17 cellular contexts compared by ENCODE assay signal in genomic region chr2:217948897-217949296, GRCh38. TPM values are rescaled to one million over a fixed set of nuclear protein-coding genes. Genes with fewer than 3 reads are reported as not detected.
A peak's percentile ranks its signal among the peaks of the same experiment; 100 is the strongest.
DNase-seq lines count a peak whose midpoint lies in the region; ATAC-seq and TF ChIP-seq lines count a peak whose summit lies in the region.
"Had no signal": no experiment of that assay in that cellular context is flagged by ENCODE, and none has a peak within 500 bp of the region (broad histone marks: within the 10 kb centered on the region; RNA-seq: fewer than 3 reads in every experiment).

No MANE protein-coding gene starts in this region.

- H3K4me3 Mint-ChIP-seq in activated naive CD8-positive, alpha-beta T cell treated with anti-CD3 and anti-CD28 coated beads, Interleukin-2, amount 10 ng/mL, durations not matched to agents 7 days and 5 days: no peak overlapping the region
- no peak overlapping the region for H3K4me3 Mint-ChIP-seq in activated naive CD8-positive, alpha-beta T cell treated with anti-CD3 and anti-CD28 coated beads for 36 hours
- H3K4me3 Mint-ChIP-seq: CD8-positive, alpha-beta memory T cell had no signal

- intact Hi-C loops in sigmoid colon (cut with DNase I): no loop called here
- intact Hi-C loops in upper lobe of right lung (cut with DNase I): no loop called here

- DNase-seq in activated naive CD8-positive, alpha-beta T cell treated with anti-CD3 and anti-CD28 coated beads, Interleukin-2, amount 10 ng/mL, durations not matched to agents 7 days and 5 days: no peak
- DNase-seq in activated naive CD8-positive, alpha-beta T cell treated with anti-CD3 and anti-CD28 coated beads for 36 hours: no peak
- DNase-seq in mesenteric fat pad (ENCODE audit: low spot score) (peak; percentile 59), sigmoid colon (peak; percentile 57), upper lobe of right lung (peak; percentile 43)
- no peak for DNase-seq in activated CD4-positive, alpha-beta T cell treated with anti-CD3 and anti-CD28 coated beads for 48 hours
- DNase-seq: CD8-positive, alpha-beta memory T cell; DND-41; NCI-H1417; NCI-H187 treated with DMSO at 0.1 percent for 48 hours; NCI-H446; RPMI8226 had no signal

- H3K4me3 ChIP-seq in sigmoid colon (no peak overlapping the region), upper lobe of right lung (no peak overlapping the region)
- H3K4me3 ChIP-seq: BLaER1 treated with 17β-estradiol and CSF1 and Interleukin-3, amounts not matched to agents 10 nM and 100 nM; HAP-1; K562 had no signal

- peaks cover 0 to 99% (median 99%) of the 10 kb centered on the region in 4 donors for H3K4me1 ChIP-seq in sigmoid colon
- H3K4me1 ChIP-seq in upper lobe of right lung: peaks cover 44% of the 10 kb centered on the region
- H3K4me1 ChIP-seq: HAP-1 had no signal

- H3K9me3 Mint-ChIP-seq in activated naive CD8-positive, alpha-beta T cell treated with anti-CD3 and anti-CD28 coated beads, Interleukin-2, amount 10 ng/mL, durations not matched to agents 7 days and 5 days: no peaks in the 10 kb centered on the region
- H3K9me3 Mint-ChIP-seq in activated naive CD8-positive, alpha-beta T cell treated with anti-CD3 and anti-CD28 coated beads for 36 hours: no peaks in the 10 kb centered on the region
- H3K9me3 Mint-ChIP-seq: CD8-positive, alpha-beta memory T cell had no signal

- peaks cover 22% of the 10 kb centered on the region for H3K4me1 Mint-ChIP-seq in activated naive CD8-positive, alpha-beta T cell treated with anti-CD3 and anti-CD28 coated beads, Interleukin-2, amount 10 ng/mL, durations not matched to agents 7 days and 5 days
- no peaks in the 10 kb centered on the region for H3K4me1 Mint-ChIP-seq in activated naive CD8-positive, alpha-beta T cell treated with anti-CD3 and anti-CD28 coated beads for 36 hours
- H3K4me1 Mint-ChIP-seq: CD8-positive, alpha-beta memory T cell had no signal

- H3K36me3 Mint-ChIP-seq in activated naive CD8-positive, alpha-beta T cell treated with anti-CD3 and anti-CD28 coated beads, Interleukin-2, amount 10 ng/mL, durations not matched to agents 7 days and 5 days: no peaks in the 10 kb centered on the region
- H3K36me3 Mint-ChIP-seq in activated naive CD8-positive, alpha-beta T cell treated with anti-CD3 and anti-CD28 coated beads for 36 hours: no peaks in the 10 kb centered on the region
- H3K36me3 Mint-ChIP-seq: CD8-positive, alpha-beta memory T cell had no signal

- 86 to 87% methylated on average over 6 of the region's 6 CpGs for WGBS in sigmoid colon, 2 donors

- H3K36me3 ChIP-seq in sigmoid colon (no peaks in the 10 kb centered on the region), upper lobe of right lung (no peaks in the 10 kb centered on the region)
- H3K36me3 ChIP-seq: HAP-1 had no signal

- H3K27me3 Mint-ChIP-seq in activated naive CD8-positive, alpha-beta T cell treated with anti-CD3 and anti-CD28 coated beads, Interleukin-2, amount 10 ng/mL, durations not matched to agents 7 days and 5 days: peaks cover 23% of the 10 kb centered on the region
- H3K27me3 Mint-ChIP-seq in activated naive CD8-positive, alpha-beta T cell treated with anti-CD3 and anti-CD28 coated beads for 36 hours: peaks cover 14% of the 10 kb centered on the region

- TF ChIP-seq POLR2A in sigmoid colon (IDR thresholded peaks at IDR 0.05): no peak

- H3K9me3 ChIP-seq in sigmoid colon (no peaks in the 10 kb centered on the region), upper lobe of right lung (no peaks in the 10 kb centered on the region)
- H3K9me3 ChIP-seq: BLaER1 treated with 17β-estradiol and CSF1 and Interleukin-3, amounts not matched to agents 10 nM and 100 nM; HAP-1 had no signal

- TF ChIP-seq EP300 in sigmoid colon (IDR thresholded peaks at IDR 0.05): no peak

- H3K27ac ChIP-seq in sigmoid colon: peak overlapping the region; percentile 94 to 98 (median 98)
- H3K27ac ChIP-seq in upper lobe of right lung: no peak overlapping the region
- H3K27ac ChIP-seq: BLaER1 treated with 17β-estradiol and CSF1 and Interleukin-3, amounts not matched to agents 10 nM and 100 nM had no signal

- H3K27me3 ChIP-seq in sigmoid colon (no peaks in the 10 kb centered on the region), upper lobe of right lung (no peaks in the 10 kb centered on the region)
- H3K27me3 ChIP-seq: BLaER1 treated with 17β-estradiol and CSF1 and Interleukin-3, amounts not matched to agents 10 nM and 100 nM had no signal

- ATAC-seq in activated naive CD8-positive, alpha-beta T cell treated with anti-CD3 and anti-CD28 coated beads, Interleukin-2, amount 10 ng/mL, durations not matched to agents 7 days and 5 days (ENCODE audit: low read depth): no peak
- no peak for ATAC-seq in upper lobe of right lung
- no peak for ATAC-seq in HG03457 (IDR thresholded peaks at IDR 0.05; ENCODE audit: unreplicated experiment)
- no peak for ATAC-seq in GM18861 (IDR thresholded peaks at IDR 0.05; ENCODE audit: unreplicated experiment)
- ATAC-seq: K562 had no signal

- H3K27ac Mint-ChIP-seq in activated naive CD8-positive, alpha-beta T cell treated with anti-CD3 and anti-CD28 coated beads, Interleukin-2, amount 10 ng/mL, durations not matched to agents 7 days and 5 days: peak overlapping the region; percentile 11
- no peak overlapping the region for H3K27ac Mint-ChIP-seq in activated naive CD8-positive, alpha-beta T cell treated with anti-CD3 and anti-CD28 coated beads for 36 hours

- no peak for TF ChIP-seq CTCF in sigmoid colon (IDR thresholded peaks at IDR 0.05)
- TF ChIP-seq CTCF in upper lobe of right lung (IDR thresholded peaks at IDR 0.05): no peak

- POLR2A ChIA-PET in activated naive CD8-positive, alpha-beta T cell treated with anti-CD3 and anti-CD28 coated beads, Interleukin-2, amount 10 ng/mL, durations not matched to agents 7 days and 5 days (lab: Charles Lee): no interaction called here

RNA-seq across cellular contexts. Expression of gene TNS1, which starts 53.9 kb away (rescaled TPM):
- total RNA-seq in activated naive CD8-positive, alpha-beta T cell treated with anti-CD3 and anti-CD28 coated beads, Interleukin-2, amount 10 ng/mL, durations not matched to agents 7 days and 5 days: 10 to 100 TPM; 15.1 to 21.2 TPM
- 1 to 10 TPM in 1 of 2 experiments, under 1 TPM in 1; 0.89 to 1.4 TPM for total RNA-seq in activated naive CD8-positive, alpha-beta T cell treated with anti-CD3 and anti-CD28 coated beads for 36 hours
- total RNA-seq in mesenteric fat pad: 449 TPM
- 1,000 to 10,000 TPM in 2 of 4 donors, 100 to 1,000 TPM in 2; 444 to 1,607 (median 968) TPM for total RNA-seq in sigmoid colon
- 10 to 100 TPM in 2 of 3 donors, 1 to 10 TPM in 1; 3.7 to 57.2 (median 13.8) TPM for polyA plus RNA-seq in sigmoid colon
- total RNA-seq in upper lobe of right lung: 669 TPM
- polyA plus RNA-seq: CD8-positive, alpha-beta memory T cell had no signal

Comparison
In these comparisons a context has a peak if more than half of its experiments do, and no peak if none do; other contexts are left out.
1. DNase-seq: peak in mesenteric fat pad (single experiment), sigmoid colon (single experiment) and upper lobe of right lung (single experiment); none in activated naive CD8-positive, alpha-beta T cell treated with anti-CD3 and anti-CD28 coated beads, Interleukin-2, amount 10 ng/mL, durations not matched to agents 7 days and 5 days (single experiment), activated naive CD8-positive, alpha-beta T cell treated with anti-CD3 and anti-CD28 coated beads for 36 hours (single experiment) and activated CD4-positive, alpha-beta T cell treated with anti-CD3 and anti-CD28 coated beads for 48 hours (single experiment).
2. RNA of gene TNS1, which starts 53.9 kb away (total RNA-seq): 444 to 1,607 TPM in sigmoid colon, 669 TPM in upper lobe of right lung (single experiment) and 449 TPM in mesenteric fat pad (single experiment); 15.1 to 21.2 TPM in activated naive CD8-positive, alpha-beta T cell treated with anti-CD3 and anti-CD28 coated beads, Interleukin-2, amount 10 ng/mL, durations not matched to agents 7 days and 5 days and 0.89 to 1.4 TPM in activated naive CD8-positive, alpha-beta T cell treated with anti-CD3 and anti-CD28 coated beads for 36 hours; every median in the first group is over 10 times any median in the second.